In genomic region chr6:79969784-79970183, GRCh38 we compare ENCODE assay signal across 5 cellular contexts.
A peak's percentile ranks its signal among the peaks of the same experiment; 100 is the strongest.
TF ChIP-seq lines count a peak whose summit lies in the region.

No MANE protein-coding gene starts in this region.

TF ChIP-seq in SK-N-SH treated with all-trans-retinoic acid at 6 μM for 48 hours, 23 proteins besides CTCF, POLR2A, EP300 and RAD21:
- peak; percentile 94 for TF ChIP-seq ZNF8 (CRISPR knock-in tag; IDR thresholded peaks at IDR 0.05)
- TF ChIP-seq ZNF565 (CRISPR knock-in tag; conservative IDR thresholded peaks at IDR 0.05; ENCODE audit: low read depth): no peak

TF ChIP-seq in SK-N-SH, 30 proteins besides CTCF, POLR2A, EP300 and RAD21:
- TF ChIP-seq PBX3 (IDR thresholded peaks at IDR 0.05) (no peak), NRF1 (IDR thresholded peaks at IDR 0.05; ENCODE audit: low read depth, low read length) (no peak), GABPA (IDR thresholded peaks at IDR 0.05; ENCODE audit: low read depth) (no peak), NFIC (IDR thresholded peaks at IDR 0.05; ENCODE audit: borderline replicate concordance) (no peak), SIN3A (IDR thresholded peaks at IDR 0.05; ENCODE audit: borderline replicate concordance, low read depth, low read length) (no peak), EZH2phosphoT487 (IDR thresholded peaks at IDR 0.05; ENCODE audit: borderline replicate concordance, low read depth) (no peak)
TF ChIP-seq in SK-N-SH: peak in this region for 0.

TF ChIP-seq in HEK293, 187 proteins besides CTCF, POLR2A, EP300 and RAD21 (continues in another document):
- TF ChIP-seq ZNF146 (tag by site-specific recombination; IDR thresholded peaks at IDR 0.05): peak; percentile 92
- no peak for TF ChIP-seq ZNF280C (tag by site-specific recombination; IDR thresholded peaks at IDR 0.05)
- TF ChIP-seq TSHZ1 (tag by site-specific recombination; IDR thresholded peaks at IDR 0.05; ENCODE audit: borderline replicate concordance): no peak
- TF ChIP-seq ZBTB49 (tag by site-specific recombination; IDR thresholded peaks at IDR 0.05; ENCODE audit: low read depth): no peak

TF ChIP-seq in K562, 482 proteins besides CTCF, POLR2A, EP300 and RAD21:
- TF ChIP-seq ZNF146 (CRISPR knock-in tag; IDR thresholded peaks at IDR 0.05; ENCODE audit: unreplicated experiment) (peak; percentile 61), ZNF696 (CRISPR knock-in tag; conservative IDR thresholded peaks at IDR 0.05) (no peak)

TF ChIP-seq in H1, 55 proteins besides CTCF, POLR2A, EP300 and RAD21:
- 0 out of 2 replicates have a peak, but pooled peaks have one; percentile 23 for TF ChIP-seq KDM1A (IDR thresholded peaks at IDR 0.05; ENCODE audit: borderline replicate concordance, low read length)
- no peak for TF ChIP-seq SIRT6 (IDR thresholded peaks at IDR 0.05; ENCODE audit: low read length)
- TF ChIP-seq CBX5 (IDR thresholded peaks at IDR 0.05; ENCODE audit: low read depth, low read length): no peak
- TF ChIP-seq CEBPB (IDR thresholded peaks at IDR 0.05; ENCODE audit: low read depth, low read length): no peak
